34 cellular contexts compared by ENCODE assay signal in genomic region chr10:70991140-70992124, GRCh38.
DNase-seq lines count a peak whose midpoint lies in the region; ATAC-seq and TF ChIP-seq lines count a peak whose summit lies in the region.
"Had no signal": no experiment of that assay in that cellular context is flagged by ENCODE, and none has a peak within 500 bp of the region (broad histone marks: within the 10 kb centered on the region; RNA-seq: fewer than 3 reads in every experiment).

No MANE protein-coding gene starts in this region.

- in situ Hi-C loops in HAP-1 (cut with MboI; ENCODE audit: low sequenced_read_pairs): no loop called here

- peak; percentile 13 for ATAC-seq in stimulated activated memory B cell treated with anti-CD40 and anti-IgM and Interleukin-4, amounts not matched to agents 10 μg/mL and 1 μg/mL and 100 μg/mL, for 72 hours
- ATAC-seq: A549; activated T-cell treated with anti-CD3 and anti-CD28 coated beads, Interleukin-2, amount 50 U/mL, for 72 hours; CD8-positive, alpha-beta T cell; lower lobe of right lung; PC-3; Right ventricle myocardium inferior had no signal

- no peaks in the 10 kb centered on the region for H3K36me3 Mint-ChIP-seq in chondrocyte (ENCODE audit: low read depth)
- H3K36me3 Mint-ChIP-seq in stimulated activated memory B cell treated with anti-CD40 and anti-IgM and Interleukin-4, amounts not matched to agents 10 μg/mL and 1 μg/mL and 100 μg/mL, for 72 hours: no peaks in the 10 kb centered on the region
- no peaks in the 10 kb centered on the region for H3K36me3 Mint-ChIP-seq in Calu3 (ENCODE audit: insufficient read depth, unreplicated experiment)
- H3K36me3 Mint-ChIP-seq: CD8-positive, alpha-beta T cell had no signal

- H3K27me3 ChIP-seq in HAP-1 (ENCODE audit: low read depth): peaks cover 12% of the 10 kb centered on the region; the same call in 1 of the 2 replicates
- H3K27me3 ChIP-seq: breast epithelium, ovary, vagina had no signal

- H3K36me3 ChIP-seq in HAP-1 (replicated peaks): no peaks in the 10 kb centered on the region
- H3K36me3 ChIP-seq: breast epithelium, lower lobe of right lung, ovary, vagina, WERI-Rb-1 had no signal

- BruUV-seq in Calu3 (replicated peaks; lab: Mats Ljungman, UMichigan): no TSS peak

- H3K4me1 ChIP-seq in HAP-1: no peaks in the 10 kb centered on the region
- H3K4me1 ChIP-seq: A549, breast epithelium, lower lobe of right lung, vagina had no signal

- H3K9me3 ChIP-seq in HAP-1: no peaks in the 10 kb centered on the region
- H3K9me3 ChIP-seq: A549, breast epithelium, lower lobe of right lung, ovary, vagina had no signal

- no peak for TF ChIP-seq CTCF in chondrocyte (IDR thresholded peaks at IDR 0.05)
- TF ChIP-seq CTCF in Calu3 (IDR thresholded peaks at IDR 0.05; ENCODE audit: unreplicated experiment): no peak

- DNase-seq in activated effector memory CD4-positive, alpha-beta T cell treated with anti-CD3 and anti-CD28 coated beads, Interleukin-2, amount 50 U/mL, for 16 hours: peak; percentile 39
- no peak for DNase-seq in activated effector memory CD4-positive, alpha-beta T cell treated with Interleukin-2 at 50 U/mL for 16 hours
- peak; percentile 93 for DNase-seq in MV-4-11 (lab: John Stamatoyannopoulos, UW)
- DNase-seq in chondrocyte (ENCODE audit: low spot score): peak; percentile 10
- no peak for DNase-seq in AG08396 (ENCODE audit: low spot score)
- DNase-seq in Calu3: no peak
- no peak for DNase-seq in HAP-1 (ENCODE audit: low spot score in 2 of 2)
- DNase-seq: activated CD4-positive, alpha-beta T cell treated with anti-CD3 and anti-CD28 coated beads, Interleukin-2, amount 10 ng/mL, durations not matched to agents 7 days and 5 days; activated naive CD4-positive, alpha-beta T cell treated with anti-CD3 and anti-CD28 coated beads for 36 hours; activated T-cell treated with anti-CD3 and anti-CD28 coated beads, Interleukin-2, amount 50 U/mL, for 72 hours; amygdala; CD8-positive, alpha-beta T cell; DMS153; effector CD8-positive, alpha-beta T cell; HCEC 1CT; KG1; lower lobe of right lung; NCI-H1048; NCI-H1694; NCI-H446 treated with DMSO at 0.1 percent for 48 hours; NCI-H82; nephron progenitor cell; ovary; PC-3; right cardiac atrium; SW 1271; T-helper 9 cell; WERI-Rb-1 had no signal

- no peak overlapping the region for H3K4me3 ChIP-seq in HAP-1
- H3K4me3 ChIP-seq: A549, breast epithelium, lower lobe of right lung, ovary, vagina had no signal

- H3K27ac Mint-ChIP-seq in chondrocyte (ENCODE audit: unreplicated experiment) (no peak overlapping the region), Calu3 (ENCODE audit: unreplicated experiment) (no peak overlapping the region)
- no peak overlapping the region for H3K27ac Mint-ChIP-seq in stimulated activated memory B cell treated with anti-CD40 and anti-IgM and Interleukin-4, amounts not matched to agents 10 μg/mL and 1 μg/mL and 100 μg/mL, for 72 hours
- H3K27ac Mint-ChIP-seq: activated CD4-positive, alpha-beta T cell treated with anti-CD3 and anti-CD28 coated beads, Interleukin-2, amount 10 ng/mL, durations not matched to agents 7 days and 5 days; activated naive CD4-positive, alpha-beta T cell treated with anti-CD3 and anti-CD28 coated beads for 36 hours; activated T-cell treated with anti-CD3 and anti-CD28 coated beads, Interleukin-2, amount 50 U/mL, for 72 hours; CD8-positive, alpha-beta T cell; nephron progenitor cell; stimulated activated naive CD8-positive, alpha-beta T cell treated with anti-CD3 and anti-CD28 coated beads, Interleukin-15, Interleukin-2, amounts not matched to agents 100 ng/mL and 50 ng/mL, for 24 hours had no signal

- intact Hi-C loops in Calu3 (cut with micrococcal nuclease; ENCODE audit: unreplicated experiment): no loop called here

- peaks cover 30% of the 10 kb centered on the region for H3K27me3 Mint-ChIP-seq in chondrocyte (ENCODE audit: low read depth)
- peaks cover 23% of the 10 kb centered on the region for H3K27me3 Mint-ChIP-seq in stimulated activated memory B cell treated with anti-CD40 and anti-IgM and Interleukin-4, amounts not matched to agents 10 μg/mL and 1 μg/mL and 100 μg/mL, for 72 hours
- peaks cover 94% of the 10 kb centered on the region for H3K27me3 Mint-ChIP-seq in Calu3 (ENCODE audit: unreplicated experiment)
- H3K27me3 Mint-ChIP-seq: activated CD4-positive, alpha-beta T cell treated with anti-CD3 and anti-CD28 coated beads, Interleukin-2, amount 10 ng/mL, durations not matched to agents 7 days and 5 days; stimulated activated naive CD8-positive, alpha-beta T cell treated with anti-CD3 and anti-CD28 coated beads, Interleukin-15, Interleukin-2, amounts not matched to agents 100 ng/mL and 50 ng/mL, for 24 hours had no signal

- CTCF ChIA-PET in Calu3 (lab: Charles Lee): no interaction called here

- no peaks in the 10 kb centered on the region for H3K9me3 Mint-ChIP-seq in chondrocyte (ENCODE audit: low read depth)
- no peaks in the 10 kb centered on the region for H3K9me3 Mint-ChIP-seq in stimulated activated memory B cell treated with anti-CD40 and anti-IgM and Interleukin-4, amounts not matched to agents 10 μg/mL and 1 μg/mL and 100 μg/mL, for 72 hours
- no peaks in the 10 kb centered on the region for H3K9me3 Mint-ChIP-seq in Calu3 (ENCODE audit: low read depth, unreplicated experiment)
- H3K9me3 Mint-ChIP-seq: activated CD4-positive, alpha-beta T cell treated with anti-CD3 and anti-CD28 coated beads, Interleukin-2, amount 10 ng/mL, durations not matched to agents 7 days and 5 days; activated naive CD4-positive, alpha-beta T cell treated with anti-CD3 and anti-CD28 coated beads for 36 hours; activated T-cell treated with anti-CD3 and anti-CD28 coated beads, Interleukin-2, amount 50 U/mL, for 72 hours; CD8-positive, alpha-beta T cell; nephron progenitor cell; stimulated activated naive CD8-positive, alpha-beta T cell treated with anti-CD3 and anti-CD28 coated beads, Interleukin-15, Interleukin-2, amounts not matched to agents 100 ng/mL and 50 ng/mL, for 24 hours had no signal

- H3K4me1 Mint-ChIP-seq in chondrocyte (ENCODE audit: low read depth): no peaks in the 10 kb centered on the region
- no peaks in the 10 kb centered on the region for H3K4me1 Mint-ChIP-seq in stimulated activated memory B cell treated with anti-CD40 and anti-IgM and Interleukin-4, amounts not matched to agents 10 μg/mL and 1 μg/mL and 100 μg/mL, for 72 hours
- no peaks in the 10 kb centered on the region for H3K4me1 Mint-ChIP-seq in Calu3 (ENCODE audit: low read depth, unreplicated experiment)
- H3K4me1 Mint-ChIP-seq: activated CD4-positive, alpha-beta T cell treated with anti-CD3 and anti-CD28 coated beads, Interleukin-2, amount 10 ng/mL, durations not matched to agents 7 days and 5 days had no signal

- H3K4me3 Mint-ChIP-seq in chondrocyte (ENCODE audit: unreplicated experiment): no peak overlapping the region
- no peak overlapping the region for H3K4me3 Mint-ChIP-seq in stimulated activated memory B cell treated with anti-CD40 and anti-IgM and Interleukin-4, amounts not matched to agents 10 μg/mL and 1 μg/mL and 100 μg/mL, for 72 hours
- no peak overlapping the region for H3K4me3 Mint-ChIP-seq in Calu3 (ENCODE audit: low read depth, unreplicated experiment)
- H3K4me3 Mint-ChIP-seq: activated CD4-positive, alpha-beta T cell treated with anti-CD3 and anti-CD28 coated beads, Interleukin-2, amount 10 ng/mL, durations not matched to agents 7 days and 5 days; activated naive CD4-positive, alpha-beta T cell treated with anti-CD3 and anti-CD28 coated beads for 36 hours; activated T-cell treated with anti-CD3 and anti-CD28 coated beads, Interleukin-2, amount 50 U/mL, for 72 hours; CD8-positive, alpha-beta T cell; nephron progenitor cell; stimulated activated naive CD8-positive, alpha-beta T cell treated with anti-CD3 and anti-CD28 coated beads, Interleukin-15, Interleukin-2, amounts not matched to agents 100 ng/mL and 50 ng/mL, for 24 hours had no signal

Comparison
In these comparisons a context has a peak if more than half of its experiments do, and no peak if none do; other contexts are left out.
1. DNase-seq: peak in activated effector memory CD4-positive, alpha-beta T cell treated with anti-CD3 and anti-CD28 coated beads, Interleukin-2, amount 50 U/mL, for 16 hours (single experiment), MV-4-11 (single experiment) and chondrocyte (single experiment); none in activated effector memory CD4-positive, alpha-beta T cell treated with Interleukin-2 at 50 U/mL for 16 hours (single experiment), AG08396 (single experiment), Calu3 (single experiment) and HAP-1 (0 of 2).